7 cellular contexts compared by ENCODE assay signal in genomic region chr7:122219253-122219865, GRCh38.
A peak's percentile ranks its signal among the peaks of the same experiment; 100 is the strongest.
DNase-seq lines count a peak whose midpoint lies in the region; ATAC-seq and TF ChIP-seq lines count a peak whose summit lies in the region.

No MANE protein-coding gene starts in this region.

- no peak overlapping the region for H3K4me3 Mint-ChIP-seq in immature natural killer cell

- no peaks in the 10 kb centered on the region for H3K79me1 ChIP-seq in IMR-90 (ENCODE audit: low read depth in 1 of 2, low read length in 2 of 2)

- H3K36me3 ChIP-seq in IMR-90 (ENCODE audit: control insufficient read depth, insufficient read depth, low read length): no peaks in the 10 kb centered on the region
- no peaks in the 10 kb centered on the region for H3K36me3 ChIP-seq in adrenal gland (replicated peaks in 1 of 2)
- no peaks in the 10 kb centered on the region for H3K36me3 ChIP-seq in left lung

- no peak overlapping the region for H2AK9ac ChIP-seq in IMR-90 (replicated peaks; ENCODE audit: low read depth, low read length, poor library complexity)

- dilution Hi-C loops in IMR-90 (cut with HindIII; ENCODE audit: low sequenced_read_pairs, unreplicated experiment): no loop called here

- no peak overlapping the region for H3K27ac ChIP-seq in IMR-90 (ENCODE audit: insufficient read depth, low read length)
- no peak overlapping the region for H3K27ac ChIP-seq in adrenal gland
- no peak overlapping the region for H3K27ac ChIP-seq in left lung

- H4K20me1 ChIP-seq in IMR-90 (ENCODE audit: insufficient read depth, low read length): no peaks in the 10 kb centered on the region

- H2AFZ ChIP-seq in IMR-90 (replicated peaks; ENCODE audit: low read length, poor library complexity): no peak overlapping the region

- in situ Hi-C loops in IMR-90 (cut with MboI; ENCODE audit: low sequenced_read_pairs): loop anchor here (25.0 kb wide), 1 partner anchor 318 kb away; no protein-coding TSS in a partner anchor

- POLR2A ChIA-PET in IMR-90 (lab: Charles Lee; ENCODE audit: unreplicated experiment): no interaction called here

- no peak overlapping the region for H3K14ac ChIP-seq in IMR-90 (replicated peaks; ENCODE audit: low read depth, low read length)

- no peaks in the 10 kb centered on the region for H3K4me1 Mint-ChIP-seq in immature natural killer cell

- no peak overlapping the region for H2BK120ac ChIP-seq in IMR-90 (ENCODE audit: low read depth, low read length)

- intact Hi-C loops in IMR-90 (cut with micrococcal nuclease) (loop anchor here (1.0 kb wide), 1 partner anchor 310 kb away; no protein-coding TSS in a partner anchor), adrenal gland (cut with DNase I) (loop anchor here in 1 of 2 donors (10.0 kb wide), 1 partner anchor 305 kb away; no protein-coding TSS in a partner anchor), left lung (cut with DNase I) (no loop called here)

- no peak overlapping the region for H3K4ac ChIP-seq in IMR-90 (ENCODE audit: low read depth, low read length)

- H3K56ac ChIP-seq in IMR-90 (ENCODE audit: extremely low read depth, insufficient read depth, low read length): no peak overlapping the region

- peak; percentile 43 for TF ChIP-seq CTCF in GM12864 (IDR thresholded peaks at IDR 0.05; ENCODE audit: low read depth, low read length, missing control alignments)
- TF ChIP-seq CTCF in IMR-90 (conservative IDR thresholded peaks at IDR 0.05; ENCODE audit: low read depth, low read length): peak; percentile 68
- TF ChIP-seq CTCF in adrenal gland (IDR thresholded peaks at IDR 0.05): peak; percentile 51 to 76 (median 69)
- peak; percentile 37 to 56 for TF ChIP-seq CTCF in left lung (IDR thresholded peaks at IDR 0.05)

- no TSS peak for BruUV-seq in IMR-90 (replicated peaks; lab: Mats Ljungman, UMichigan)

- no peaks in the 10 kb centered on the region for H3K9me1 ChIP-seq in IMR-90 (ENCODE audit: insufficient read depth, low read length)

- CTCF ChIA-PET in IMR-90 (lab: Yijun Ruan, JAX): interaction anchor here (1.2 kb wide), 1 partner anchor 311 kb away, joined by 4 read pairs; no protein-coding TSS in a partner anchor

- no peak overlapping the region for H3K18ac ChIP-seq in IMR-90 (ENCODE audit: low read depth, low read length)

- no peak for TF ChIP-seq POLR2A in IMR-90 (IDR thresholded peaks at IDR 0.05; ENCODE audit: low read depth, low read length)
- TF ChIP-seq POLR2A in adrenal gland (IDR thresholded peaks at IDR 0.05): no peak

- H3K9me3 Mint-ChIP-seq in immature natural killer cell: peaks cover 0 to 14% (median 1%) of the 10 kb centered on the region in 6 donors

- H3K27me3 ChIP-seq in IMR-90 (ENCODE audit: control insufficient read depth, insufficient read depth, low read length) (no peaks in the 10 kb centered on the region), adrenal gland (no peaks in the 10 kb centered on the region), left lung (no peaks in the 10 kb centered on the region)

- no peaks in the 10 kb centered on the region for H3K36me3 Mint-ChIP-seq in immature natural killer cell

- H3K9ac ChIP-seq in IMR-90 (ENCODE audit: low read depth, low read length): no peak overlapping the region

- no peak overlapping the region for H3K4me2 ChIP-seq in IMR-90 (ENCODE audit: low read depth, low read length)

- H4K8ac ChIP-seq in IMR-90 (ENCODE audit: low read depth in 2 of 2, low read length in 2 of 2): no peak overlapping the region

- DNase-seq in GM12864 (ENCODE audit: low read depth): no peak
- peak; percentile 26 for DNase-seq in IMR-90
- no peak for DNase-seq in adrenal gland
- no peak for DNase-seq in left lung
- no peak for DNase-seq in stimulated activated naive CD4-positive, alpha-beta T cell (lab: John Stamatoyannopoulos, UW)
- DNase-seq in immature natural killer cell: no peak
- DNase-seq in T-helper 2 cell: no peak

- H3K27ac Mint-ChIP-seq in immature natural killer cell: no peak overlapping the region

- H4K5ac ChIP-seq in IMR-90 (ENCODE audit: low read depth, low read length): no peak overlapping the region

- H3K9me3 ChIP-seq in IMR-90 (ENCODE audit: control insufficient read depth, insufficient read depth, low read length) (no peaks in the 10 kb centered on the region), adrenal gland (replicated peaks in 1 of 3) (no peaks in the 10 kb centered on the region), left lung (no peaks in the 10 kb centered on the region)

- TF ChIP-seq RAD21 in IMR-90 (IDR thresholded peaks at IDR 0.05; ENCODE audit: low read length): peak; percentile 61

- H3K4me1 ChIP-seq in IMR-90 (ENCODE audit: control insufficient read depth, insufficient read depth, low read length) (no peaks in the 10 kb centered on the region), adrenal gland (replicated peaks in 1 of 2) (no peaks in the 10 kb centered on the region), left lung (no peaks in the 10 kb centered on the region)

- no peak overlapping the region for H3K23ac ChIP-seq in IMR-90 (ENCODE audit: low read depth, low read length)

- H2BK20ac ChIP-seq in IMR-90 (ENCODE audit: low read depth, low read length): no peak overlapping the region

- H2BK5ac ChIP-seq in IMR-90 (ENCODE audit: low read depth, low read length, poor library complexity, severe bottlenecking): no peak overlapping the region

- H2AK5ac ChIP-seq in IMR-90 (ENCODE audit: low read depth, low read length): no peak overlapping the region

- H3K27me3 Mint-ChIP-seq in immature natural killer cell (ENCODE audit: low read depth in 3 of 3): peaks cover 0 to 2% (median 2%) of the 10 kb centered on the region in 3 donors

- H2BK15ac ChIP-seq in IMR-90 (ENCODE audit: low read depth, low read length): no peak overlapping the region

- no peak overlapping the region for H4K91ac ChIP-seq in IMR-90 (ENCODE audit: insufficient read depth, low read depth, low read length)

- H3K4me3 ChIP-seq in GM12864 (ENCODE audit: low read depth, low read length) (no peak overlapping the region), IMR-90 (ENCODE audit: insufficient read depth, low read depth, low read length) (no peak overlapping the region), adrenal gland (no peak overlapping the region), left lung (no peak overlapping the region)

- peak; percentile 65; the same call in 1 of the 2 replicates for ATAC-seq in IMR-90 (ENCODE audit: low read depth)
- peak; percentile 64 for ATAC-seq in left lung

TF ChIP-seq in IMR-90, 13 proteins besides CTCF, POLR2A, EP300 and RAD21:
- TF ChIP-seq MAFK (IDR thresholded peaks at IDR 0.05; ENCODE audit: low read depth, low read length): peak; percentile 85
- peak; percentile 53 for TF ChIP-seq SMC3 (IDR thresholded peaks at IDR 0.05; ENCODE audit: low read depth, low read length)
- no peak for TF ChIP-seq CEBPB (IDR thresholded peaks at IDR 0.05; ENCODE audit: low read depth, low read length)
- TF ChIP-seq RCOR1 (IDR thresholded peaks at IDR 0.05; ENCODE audit: insufficient replicate concordance, low read length): no peak
- TF ChIP-seq, protein P1, sequence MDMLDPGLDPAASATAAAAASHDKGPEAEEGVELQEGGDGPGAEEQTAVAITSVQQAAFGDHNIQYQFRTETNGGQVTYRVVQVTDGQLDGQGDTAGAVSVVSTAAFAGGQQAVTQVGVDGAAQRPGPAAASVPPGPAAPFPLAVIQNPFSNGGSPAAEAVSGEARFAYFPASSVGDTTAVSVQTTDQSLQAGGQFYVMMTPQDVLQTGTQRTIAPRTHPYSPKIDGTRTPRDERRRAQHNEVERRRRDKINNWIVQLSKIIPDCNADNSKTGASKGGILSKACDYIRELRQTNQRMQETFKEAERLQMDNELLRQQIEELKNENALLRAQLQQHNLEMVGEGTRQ (IDR thresholded peaks at IDR 0.05; ENCODE audit: low read depth, low read length): no peak
